In the genomic region with DNA sequence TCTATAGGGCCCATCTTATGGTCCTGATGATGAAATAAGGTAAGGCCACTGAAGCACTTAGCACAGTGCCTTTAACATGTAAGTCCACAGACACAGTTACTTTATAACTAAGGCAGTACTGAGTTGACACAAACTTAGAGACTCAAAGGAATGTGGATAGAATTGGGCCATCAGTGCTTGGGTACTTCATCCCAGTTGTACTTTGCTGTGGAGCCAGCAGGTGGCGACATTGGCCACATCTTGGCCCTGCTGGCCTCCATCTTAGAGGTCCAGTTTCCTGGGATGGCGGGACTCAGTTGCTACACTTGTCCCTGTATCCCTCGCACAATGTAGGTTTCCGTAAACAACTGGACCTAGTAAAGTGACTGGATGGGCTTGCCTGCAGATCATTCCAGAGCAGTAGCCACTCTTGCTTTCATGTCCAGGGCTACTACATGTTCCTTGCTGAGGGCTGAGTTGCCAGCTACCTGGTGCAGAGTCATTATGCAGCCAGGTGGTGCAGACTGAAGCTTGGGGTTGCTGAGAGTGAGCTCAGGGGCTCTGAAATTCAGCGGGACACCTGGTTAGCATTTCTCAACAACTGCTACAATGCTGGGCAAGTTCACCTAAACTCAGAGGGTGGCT, we compare ENCODE assay signal across 8 cellular contexts. TPM values are rescaled to one million over a fixed set of nuclear protein-coding genes. Genes with fewer than 3 reads are reported as not detected.
DNase-seq lines count a peak whose midpoint lies in the region; ATAC-seq and TF ChIP-seq lines count a peak whose summit lies in the region.

No MANE protein-coding gene starts in this region.

- H2AFZ ChIP-seq in fibroblast of lung (ENCODE audit: low read length) = peak overlapping the region; percentile 41
- H2AFZ ChIP-seq in neural cell (ENCODE audit: low read depth, low read length) = no peak overlapping the region

- peaks cover 13% of the 10 kb centered on the region for H3K36me3 ChIP-seq in fibroblast of lung (ENCODE audit: control insufficient read depth, insufficient read depth, low read length)
- H3K36me3 ChIP-seq in neural cell (ENCODE audit: insufficient read depth, low read length) = no peaks in the 10 kb centered on the region

- TF ChIP-seq CTCF in fibroblast of lung (conservative IDR thresholded peaks at IDR 0.05 in 1 of 2, IDR thresholded peaks at IDR 0.05 in 1 of 2; ENCODE audit: low read depth in 1 of 2, low read length in 2 of 2) (peak; percentile 88 to 95), neural cell (IDR thresholded peaks at IDR 0.05; ENCODE audit: poor library complexity, severe bottlenecking) (peak; percentile 74)

- peak; percentile 73 for TF ChIP-seq RAD21 in neural cell (conservative IDR thresholded peaks at IDR 0.05)

- H3K27me3 ChIP-seq in fibroblast of lung (ENCODE audit: control insufficient read depth, insufficient read depth, low read length) = no peaks in the 10 kb centered on the region
- H3K27me3 ChIP-seq in neural cell (ENCODE audit: insufficient read depth, low read depth, low read length) = no peaks in the 10 kb centered on the region

- TF ChIP-seq EP300 in neural cell (conservative IDR thresholded peaks at IDR 0.05; ENCODE audit: poor library complexity, severe bottlenecking) = no peak

- H3K4me3 ChIP-seq in fibroblast of lung (replicated peaks in 1 of 4; ENCODE audit: control extremely low read depth in 1 of 4, insufficient read depth in 1 of 4, low read depth in 3 of 4, low read length in 4 of 4) = no peak overlapping the region
- H3K4me3 ChIP-seq in neural cell (ENCODE audit: low read length) = no peak overlapping the region

- peaks cover 8% of the 10 kb centered on the region for H3K4me1 ChIP-seq in fibroblast of lung (ENCODE audit: control insufficient read depth, extremely low read depth, insufficient read depth, low read length)

- H3K9me2 ChIP-seq in neural cell (ENCODE audit: insufficient read depth, low read length) = no peaks in the 10 kb centered on the region

- H4K20me1 ChIP-seq in fibroblast of lung (ENCODE audit: control insufficient read depth, extremely low read depth, insufficient read depth, low read length) = no peaks in the 10 kb centered on the region
- H4K20me1 ChIP-seq in neural cell (ENCODE audit: insufficient read depth) = no peaks in the 10 kb centered on the region

- ATAC-seq in GM18867 (IDR thresholded peaks at IDR 0.05; ENCODE audit: unreplicated experiment) (peak; percentile 70), HG03159 (IDR thresholded peaks at IDR 0.05; ENCODE audit: unreplicated experiment) (peak; percentile 69)

- H3K79me2 ChIP-seq in fibroblast of lung (ENCODE audit: control insufficient read depth, insufficient read depth, low read length) = peaks cover 40% of the 10 kb centered on the region
- H3K79me2 ChIP-seq in neural cell (replicated peaks; ENCODE audit: insufficient read depth, low read length) = peaks cover 12% of the 10 kb centered on the region

- H3K4me2 ChIP-seq in fibroblast of lung (ENCODE audit: extremely low read depth, insufficient read depth, low read length) (no peak overlapping the region), neural cell (ENCODE audit: low read length) (no peak overlapping the region)

- DNase-seq in AML-193 (lab: John Stamatoyannopoulos, UW) = peak; percentile 42 to 47
- peak; percentile 64 for DNase-seq in NCI-H748 treated with DMSO at 0.1 percent for 48 hours (lab: John Stamatoyannopoulos, UW)
- peak; percentile 54 for DNase-seq in activated T-cell treated with anti-CD3 and anti-CD28 coated beads for 4 hours
- peak; percentile 65 to 77 for DNase-seq in fibroblast of lung (ENCODE audit: low read depth in 2 of 2)
- peak in 46 of 49 donors; percentile 5 to 76 (median 43) for DNase-seq in substantia nigra (lab: John Stamatoyannopoulos, UW)

- H3F3A ChIP-seq in neural cell (ENCODE audit: insufficient read depth, low read length, poor library complexity, severe bottlenecking) = no peaks in the 10 kb centered on the region

- no peak overlapping the region for H3K9ac ChIP-seq in fibroblast of lung (ENCODE audit: insufficient read depth, low read length)
- no peak overlapping the region for H3K9ac ChIP-seq in neural cell (ENCODE audit: low read length)

- H3K9me3 ChIP-seq in fibroblast of lung (ENCODE audit: control insufficient read depth, insufficient read depth, low read depth, low read length) (no peaks in the 10 kb centered on the region), neural cell (ENCODE audit: low read length) (no peaks in the 10 kb centered on the region)

- peak overlapping the region; percentile 9 for H3K27ac ChIP-seq in fibroblast of lung (ENCODE audit: insufficient read depth, low read length)
- no peak overlapping the region for H3K27ac ChIP-seq in neural cell (ENCODE audit: low read length)
- H3K27ac ChIP-seq in substantia nigra (ENCODE audit: low read depth, low read length, poor library complexity, severe bottlenecking) = no peak overlapping the region

TF ChIP-seq in neural cell, 6 proteins besides CTCF, POLR2A, EP300 and RAD21:
- TF ChIP-seq REST (IDR thresholded peaks at IDR 0.05; ENCODE audit: borderline replicate concordance) (no peak), POLR2AphosphoS5 (IDR thresholded peaks at IDR 0.05) (no peak), MXI1 (conservative IDR thresholded peaks at IDR 0.05; ENCODE audit: poor library complexity, severe bottlenecking) (no peak), EZH2 (IDR thresholded peaks at IDR 0.05; ENCODE audit: borderline replicate concordance, insufficient read depth, low read length, poor library complexity, severe bottlenecking) (no peak), TAF1 (IDR thresholded peaks at IDR 0.05; ENCODE audit: low read depth) (no peak), SMC3 (conservative IDR thresholded peaks at IDR 0.05; ENCODE audit: poor library complexity) (peak; percentile 59)

RNA-seq across cellular contexts. Expression of gene MTAP, which starts 10.6 kb away (rescaled TPM):
- total RNA-seq in fibroblast of lung = 27.6 and 28.8 TPM in 2 replicates
- polyA plus RNA-seq in fibroblast of lung (20.0 and 31.1 TPM in 2 replicates), neural cell (7.7 and 7.9 TPM in 2 replicates)
- 15.9 and 26.2 TPM in 2 replicates for polyA plus RNA-seq in fibroblast of lung (2012)
- polyA minus RNA-seq in fibroblast of lung (ENCODE audit: low replicate concordance) (21.1 and 22.6 TPM in 2 replicates), neural cell (6.0 and 11.7 TPM in 2 replicates)
